In the genomic region with DNA sequence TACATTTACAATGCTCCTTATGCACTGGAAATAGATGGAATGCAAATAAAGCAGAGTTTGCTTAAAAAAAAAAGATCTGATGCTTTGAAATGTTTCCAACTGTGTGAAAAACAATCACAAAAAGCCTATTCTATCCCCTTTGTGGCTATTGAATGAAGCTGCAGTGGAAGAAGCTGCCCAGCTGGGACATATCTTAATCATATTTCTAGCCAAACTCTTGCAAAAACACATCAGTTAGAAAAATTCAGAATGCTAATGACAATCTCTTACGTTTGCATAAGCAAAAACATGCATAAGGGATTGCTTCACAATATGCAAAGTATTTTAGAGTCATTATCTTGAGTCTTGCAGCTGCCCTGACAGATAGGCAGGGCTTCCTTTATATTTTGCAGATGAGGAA, we compare ENCODE assay signal across 23 cellular contexts.
DNase-seq lines count a peak whose midpoint lies in the region; ATAC-seq and TF ChIP-seq lines count a peak whose summit lies in the region.
"Had no signal": no experiment of that assay in that cellular context is flagged by ENCODE, and none has a peak within 500 bp of the region (broad histone marks: within the 10 kb centered on the region; RNA-seq: fewer than 3 reads in every experiment).

No MANE protein-coding gene starts in this region.

- ATAC-seq in GM23338 (no peak), left cardiac atrium (peak; percentile 14 to 30), sciatic nerve (peak; percentile 62), GM19467 (IDR thresholded peaks at IDR 0.05; ENCODE audit: unreplicated experiment) (no peak)
- ATAC-seq: CD8-positive, alpha-beta T cell; left colon; natural killer cell treated with Interleukin-12 subunit alpha and Interleukin-12 subunit beta and Interleukin-15 and Interleukin-18, amount 100 ng/mL, for 72 hours; stimulated activated effector memory CD8-positive, alpha-beta T cell treated with anti-CD3 and anti-CD28 coated beads, Interleukin-12 subunit alpha, Interleukin-12 subunit beta, amount 100 ng/mL, for 72 hours had no signal

- H3K4me3 ChIP-seq in GM23338 (no peak overlapping the region), choroid plexus epithelial cell (ENCODE audit: low read depth, low read length) (no peak overlapping the region)
- H3K4me3 ChIP-seq: dorsolateral prefrontal cortex had no signal

- no peaks in the 10 kb centered on the region for H3K79me2 ChIP-seq in GM23338 (replicated peaks; ENCODE audit: insufficient read depth)
- H3K79me2 ChIP-seq: parathyroid adenoma had no signal

- no peaks in the 10 kb centered on the region for H3K27me3 ChIP-seq in GM23338 (ENCODE audit: insufficient read depth)

- no peaks in the 10 kb centered on the region for H4K20me1 ChIP-seq in GM23338 (replicated peaks; ENCODE audit: insufficient read depth)

- H3K27ac Mint-ChIP-seq in GM23338, result no peak overlapping the region
- no peak overlapping the region for H3K27ac Mint-ChIP-seq in activated CD4-positive, alpha-beta T cell treated with anti-CD3 and anti-CD28 coated beads, Interleukin-2, amount 10 ng/mL, durations not matched to agents 7 days and 5 days
- H3K27ac Mint-ChIP-seq: activated naive CD4-positive, alpha-beta T cell treated with anti-CD3 and anti-CD28 coated beads, Interleukin-2, amount 10 ng/mL, durations not matched to agents 7 days and 5 days; CD8-positive, alpha-beta T cell; HFFc6; natural killer cell treated with Interleukin-12 subunit alpha and Interleukin-12 subunit beta and Interleukin-15 and Interleukin-18, amount 100 ng/mL, for 72 hours; stimulated activated effector memory CD8-positive, alpha-beta T cell treated with anti-CD3 and anti-CD28 coated beads, Interleukin-12 subunit alpha, Interleukin-12 subunit beta, amount 100 ng/mL, for 72 hours had no signal

- 0 out of 2 replicates have a peak, but pooled peaks cover 4% of the 10 kb centered on the region for H3F3A ChIP-seq in GM23338 (replicated peaks; ENCODE audit: low read depth)

- intact Hi-C loops in left cardiac atrium (cut with DNase I) (no loop called here), sciatic nerve (cut with DNase I) (no loop called here)

- no peak overlapping the region for H3K4me3 Mint-ChIP-seq in GM23338
- H3K4me3 Mint-ChIP-seq in activated CD4-positive, alpha-beta T cell treated with anti-CD3 and anti-CD28 coated beads, Interleukin-2, amount 10 ng/mL, durations not matched to agents 7 days and 5 days, result no peak overlapping the region
- H3K4me3 Mint-ChIP-seq: activated naive CD4-positive, alpha-beta T cell treated with anti-CD3 and anti-CD28 coated beads, Interleukin-2, amount 10 ng/mL, durations not matched to agents 7 days and 5 days; CD8-positive, alpha-beta T cell; HFFc6; natural killer cell treated with Interleukin-12 subunit alpha and Interleukin-12 subunit beta and Interleukin-15 and Interleukin-18, amount 100 ng/mL, for 72 hours; stimulated activated effector memory CD8-positive, alpha-beta T cell treated with anti-CD3 and anti-CD28 coated beads, Interleukin-12 subunit alpha, Interleukin-12 subunit beta, amount 100 ng/mL, for 72 hours had no signal

- H3K36me3 ChIP-seq in GM23338 (ENCODE audit: insufficient read depth), result no peaks in the 10 kb centered on the region

- peaks cover 13% of the 10 kb centered on the region for H3K4me1 Mint-ChIP-seq in GM23338
- H3K4me1 Mint-ChIP-seq in activated CD4-positive, alpha-beta T cell treated with anti-CD3 and anti-CD28 coated beads, Interleukin-2, amount 10 ng/mL, durations not matched to agents 7 days and 5 days, result no peaks in the 10 kb centered on the region
- H3K4me1 Mint-ChIP-seq: activated naive CD4-positive, alpha-beta T cell treated with anti-CD3 and anti-CD28 coated beads, Interleukin-2, amount 10 ng/mL, durations not matched to agents 7 days and 5 days; stimulated activated effector memory CD8-positive, alpha-beta T cell treated with anti-CD3 and anti-CD28 coated beads, Interleukin-12 subunit alpha, Interleukin-12 subunit beta, amount 100 ng/mL, for 72 hours had no signal

- POLR2A ChIA-PET in activated CD4-positive, alpha-beta T cell treated with anti-CD3 and anti-CD28 coated beads, Interleukin-2, amount 10 ng/mL, durations not matched to agents 7 days and 5 days (lab: Charles Lee), result no interaction called here

- DNase-seq in GM23338 (ENCODE audit: low spot score) (no peak), choroid plexus epithelial cell (ENCODE audit: low read depth) (peak; percentile 70), left cardiac atrium (no peak), sciatic nerve (ENCODE audit: low spot score) (no peak), SIG-M5 (lab: John Stamatoyannopoulos, UW) (no peak)
- DNase-seq in activated CD4-positive, alpha-beta T cell treated with anti-CD3 and anti-CD28 coated beads, Interleukin-2, amount 10 ng/mL, durations not matched to agents 7 days and 5 days, result no peak
- DNase-seq: activated naive CD4-positive, alpha-beta T cell treated with anti-CD3 and anti-CD28 coated beads, Interleukin-2, amount 10 ng/mL, durations not matched to agents 7 days and 5 days; activated T-cell treated with anti-CD3 and anti-CD28 coated beads, Interleukin-2, amount 50 U/mL, for 48 hours; anterior cingulate cortex; CD8-positive, alpha-beta T cell; central memory CD4-positive, alpha-beta T cell; DMS153; dorsolateral prefrontal cortex; HFFc6; left colon; NCI-H2171; NCI-H748 treated with DMSO at 0.1 percent for 48 hours; SW 1271 had no signal

- peaks cover 10% of the 10 kb centered on the region; the same call in 1 of the 2 replicates for H3K9me2 ChIP-seq in GM23338 (ENCODE audit: insufficient read depth)

- no peak overlapping the region; the same call in 1 of the 2 replicates for H3K27ac ChIP-seq in GM23338 (ENCODE audit: low read depth)
- H3K27ac ChIP-seq: KMS-11, parathyroid adenoma had no signal

- H2AFZ ChIP-seq in GM23338, result no peak overlapping the region
- H2AFZ ChIP-seq: parathyroid adenoma had no signal

- no peaks in the 10 kb centered on the region for H3K36me3 Mint-ChIP-seq in GM23338 (ENCODE audit: low read depth)
- H3K36me3 Mint-ChIP-seq in activated CD4-positive, alpha-beta T cell treated with anti-CD3 and anti-CD28 coated beads, Interleukin-2, amount 10 ng/mL, durations not matched to agents 7 days and 5 days (ENCODE audit: low read depth), result no peaks in the 10 kb centered on the region
- H3K36me3 Mint-ChIP-seq: activated naive CD4-positive, alpha-beta T cell treated with anti-CD3 and anti-CD28 coated beads, Interleukin-2, amount 10 ng/mL, durations not matched to agents 7 days and 5 days; CD8-positive, alpha-beta T cell; natural killer cell treated with Interleukin-12 subunit alpha and Interleukin-12 subunit beta and Interleukin-15 and Interleukin-18, amount 100 ng/mL, for 72 hours; stimulated activated effector memory CD8-positive, alpha-beta T cell treated with anti-CD3 and anti-CD28 coated beads, Interleukin-12 subunit alpha, Interleukin-12 subunit beta, amount 100 ng/mL, for 72 hours had no signal

- peaks cover 18% of the 10 kb centered on the region for H3K4me1 ChIP-seq in GM23338 (ENCODE audit: insufficient read depth)
- H3K4me1 ChIP-seq: parathyroid adenoma had no signal

- peaks cover 1% of the 10 kb centered on the region for H3K27me3 Mint-ChIP-seq in GM23338 (ENCODE audit: insufficient read depth, low read depth, poor library complexity)
- H3K27me3 Mint-ChIP-seq in activated CD4-positive, alpha-beta T cell treated with anti-CD3 and anti-CD28 coated beads, Interleukin-2, amount 10 ng/mL, durations not matched to agents 7 days and 5 days, result no peaks in the 10 kb centered on the region
- H3K27me3 Mint-ChIP-seq: activated naive CD4-positive, alpha-beta T cell treated with anti-CD3 and anti-CD28 coated beads, Interleukin-2, amount 10 ng/mL, durations not matched to agents 7 days and 5 days had no signal

- CTCF ChIA-PET in activated CD4-positive, alpha-beta T cell treated with anti-CD3 and anti-CD28 coated beads, Interleukin-2, amount 10 ng/mL, durations not matched to agents 7 days and 5 days (lab: Charles Lee), result no interaction called here

- TF ChIP-seq CTCF in GM23338 (conservative IDR thresholded peaks at IDR 0.05; ENCODE audit: low read depth in 2 of 2) (no peak), choroid plexus epithelial cell (conservative IDR thresholded peaks at IDR 0.05; ENCODE audit: low read depth, low read length) (no peak)

- H3K9me3 Mint-ChIP-seq in GM23338, result no peaks in the 10 kb centered on the region; the same call in 2 of the 3 replicates
- peaks cover 5% of the 10 kb centered on the region for H3K9me3 Mint-ChIP-seq in activated CD4-positive, alpha-beta T cell treated with anti-CD3 and anti-CD28 coated beads, Interleukin-2, amount 10 ng/mL, durations not matched to agents 7 days and 5 days
- H3K9me3 Mint-ChIP-seq: CD8-positive, alpha-beta T cell; HFFc6 had no signal

- H3K4me2 ChIP-seq in GM23338, result peak overlapping the region; percentile 66
- H3K4me2 ChIP-seq: KMS-11 had no signal

TF ChIP-seq in GM23338, 12 proteins besides CTCF, POLR2A, EP300 and RAD21:
- TF ChIP-seq, protein P1, sequence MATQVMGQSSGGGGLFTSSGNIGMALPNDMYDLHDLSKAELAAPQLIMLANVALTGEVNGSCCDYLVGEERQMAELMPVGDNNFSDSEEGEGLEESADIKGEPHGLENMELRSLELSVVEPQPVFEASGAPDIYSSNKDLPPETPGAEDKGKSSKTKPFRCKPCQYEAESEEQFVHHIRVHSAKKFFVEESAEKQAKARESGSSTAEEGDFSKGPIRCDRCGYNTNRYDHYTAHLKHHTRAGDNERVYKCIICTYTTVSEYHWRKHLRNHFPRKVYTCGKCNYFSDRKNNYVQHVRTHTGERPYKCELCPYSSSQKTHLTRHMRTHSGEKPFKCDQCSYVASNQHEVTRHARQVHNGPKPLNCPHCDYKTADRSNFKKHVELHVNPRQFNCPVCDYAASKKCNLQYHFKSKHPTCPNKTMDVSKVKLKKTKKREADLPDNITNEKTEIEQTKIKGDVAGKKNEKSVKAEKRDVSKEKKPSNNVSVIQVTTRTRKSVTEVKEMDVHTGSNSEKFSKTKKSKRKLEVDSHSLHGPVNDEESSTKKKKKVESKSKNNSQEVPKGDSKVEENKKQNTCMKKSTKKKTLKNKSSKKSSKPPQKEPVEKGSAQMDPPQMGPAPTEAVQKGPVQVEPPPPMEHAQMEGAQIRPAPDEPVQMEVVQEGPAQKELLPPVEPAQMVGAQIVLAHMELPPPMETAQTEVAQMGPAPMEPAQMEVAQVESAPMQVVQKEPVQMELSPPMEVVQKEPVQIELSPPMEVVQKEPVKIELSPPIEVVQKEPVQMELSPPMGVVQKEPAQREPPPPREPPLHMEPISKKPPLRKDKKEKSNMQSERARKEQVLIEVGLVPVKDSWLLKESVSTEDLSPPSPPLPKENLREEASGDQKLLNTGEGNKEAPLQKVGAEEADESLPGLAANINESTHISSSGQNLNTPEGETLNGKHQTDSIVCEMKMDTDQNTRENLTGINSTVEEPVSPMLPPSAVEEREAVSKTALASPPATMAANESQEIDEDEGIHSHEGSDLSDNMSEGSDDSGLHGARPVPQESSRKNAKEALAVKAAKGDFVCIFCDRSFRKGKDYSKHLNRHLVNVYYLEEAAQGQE (IDR thresholded peaks at IDR 0.05; ENCODE audit: unreplicated experiment), result no peak
- TF ChIP-seq CREB1 (CRISPR knock-in tag; IDR thresholded peaks at IDR 0.05; ENCODE audit: low read depth) (no peak), POLR2AphosphoS5 (IDR thresholded peaks at IDR 0.05; ENCODE audit: low read depth) (no peak)

Comparison
In these comparisons a context has a peak if more than half of its experiments do, and no peak if none do; other contexts are left out.
1. ATAC-seq: peak in left cardiac atrium (2 of 2) and sciatic nerve (single experiment); none in GM23338 (single experiment) and GM19467 (single experiment).